Comparison of ENCODE assay signal across 27 cellular contexts in genomic region chr6:83966539-83966938, GRCh38.
"Had no signal": no experiment of that assay in that cellular context is flagged by ENCODE, and none has a peak within 500 bp of the region (broad histone marks: within the 10 kb centered on the region; RNA-seq: fewer than 3 reads in every experiment).

No MANE protein-coding gene starts in this region.

- H3K4me1 ChIP-seq: stomach, suprapubic skin, testis, thyroid gland, tibial nerve, transverse colon, upper lobe of left lung, upper lobe of right lung, uterus, vagina had no signal

- H3K27me3 ChIP-seq: stomach, suprapubic skin, testis, thyroid gland, tibial artery, tibial nerve, transverse colon, upper lobe of left lung, upper lobe of right lung, uterus, vagina had no signal

- H3K36me3 ChIP-seq: uterus had no signal

- H3K9me3 ChIP-seq: testis, thyroid gland had no signal

- ATAC-seq: stimulated activated effector memory CD8-positive, alpha-beta T cell treated with anti-CD3 and anti-CD28 coated beads, Interleukin-12 subunit alpha, Interleukin-12 subunit beta, amount 100 ng/mL, for 72 hours; stimulated activated memory B cell treated with anti-CD40 and anti-IgM and Interleukin-4, amounts not matched to agents 10 μg/mL and 1 μg/mL and 100 μg/mL, for 72 hours; stimulated activated naive B cell treated with anti-CD40 and anti-IgM and Interleukin-4, amounts not matched to agents 10 μg/mL and 1 μg/mL and 100 μg/mL, for 72 hours; stimulated activated naive CD8-positive, alpha-beta T cell treated with anti-CD3 and anti-CD28 coated beads, Interleukin-15, amount 100 ng/mL, for 72 hours; stimulated activated naive CD8-positive, alpha-beta T cell treated with anti-CD3 and anti-CD28 coated beads, Interleukin-15, Interleukin-2, amounts not matched to agents 100 U/mL and 50 U/mL, for 24 hours; upper lobe of right lung had no signal

- DNase-seq: stimulated activated CD4-positive, alpha-beta T cell treated with anti-CD3 and anti-CD28 coated beads, Interleukin-2, amount 100 ng/mL, for 48 hours; stimulated activated CD4-positive, alpha-beta T cell treated with anti-CD3 and anti-CD28 coated beads, Interleukin-4, amount 100 ng/mL, for 1 hour; stimulated activated CD4-positive, alpha-beta T cell treated with anti-CD3 and anti-CD28 coated beads, Interleukin-4, amount 100 ng/mL, for 24 hours; stimulated activated CD4-positive, alpha-beta T cell treated with anti-CD3 and anti-CD28 coated beads, Interleukin-4, amount 100 ng/mL, for 4 hours; stimulated activated CD8-positive, alpha-beta memory T cell treated with anti-CD3 and anti-CD28 coated beads, Interleukin-4, amount 100 ng/mL, for 48 hours; stimulated activated naive B cell treated with anti-CD40 and anti-IgM and Interleukin-4, amounts not matched to agents 10 μg/mL and 1 μg/mL and 100 μg/mL, for 72 hours; stimulated activated naive CD4-positive, alpha-beta T cell; stimulated activated naive CD4-positive, alpha-beta T cell treated with Interleukin-2 at 50 U/mL for 16 hours; stimulated activated naive CD8-positive, alpha-beta T cell treated with anti-CD3 and anti-CD28 coated beads, Interleukin-15, amount 100 ng/mL, for 72 hours; stimulated activated naive CD8-positive, alpha-beta T cell treated with anti-CD3 and anti-CD28 coated beads, Interleukin-15, Interleukin-2, amounts not matched to agents 100 U/mL and 50 U/mL, for 24 hours; stomach; substantia nigra; testis; thyroid gland; tibial artery; transverse colon; trophoblast cell; upper lobe of left lung; upper lobe of right lung; uterus had no signal

- H3K4me3 ChIP-seq: stomach, suprapubic skin, testis, thoracic aorta, thyroid gland, tibial artery, tibial nerve, transverse colon, upper lobe of left lung, upper lobe of right lung, uterus, vagina had no signal

- H3K27ac ChIP-seq: stomach, suprapubic skin, testis, thoracic aorta, thyroid gland, tibial artery, tibial nerve, transverse colon, upper lobe of left lung, upper lobe of right lung, uterus, vagina had no signal

- FAIRE-seq: urothelium cell line had no signal
